9 cellular contexts compared by ENCODE assay signal in genomic region chr3:43503067-43503728, GRCh38.
DNase-seq lines count a peak whose midpoint lies in the region; ATAC-seq, FAIRE-seq and TF ChIP-seq lines count a peak whose summit lies in the region.
"Had no signal": no experiment of that assay in that cellular context is flagged by ENCODE, and none has a peak within 500 bp of the region (broad histone marks: within the 10 kb centered on the region; RNA-seq: fewer than 3 reads in every experiment).

No MANE protein-coding gene starts in this region.

- CTCF ChIA-PET in activated CD8-positive, alpha-beta T cell treated with anti-CD3 and anti-CD28 coated beads for 36 hours (lab: Charles Lee): interaction anchor here (0.6 to 4.0 kb wide), 32 partner anchors 8 to 541 kb away, joined by 3 to 28 read pairs (median 4); partner anchors contain the start of gene SNRK

- no peaks in the 10 kb centered on the region for H3K9me2 ChIP-seq in MM.1S (replicated peaks; ENCODE audit: insufficient read depth, low read length)

- FAIRE-seq in islet of Langerhans (lab: Jason Lieb, UNC) (peak; percentile 86), GM12892 (lab: Jason Lieb, UNC) (no peak)

- H3K27me3 ChIP-seq in MM.1S (replicated peaks; ENCODE audit: insufficient read depth, low read length): no peaks in the 10 kb centered on the region

- no peaks in the 10 kb centered on the region for H3K27me3 Mint-ChIP-seq in activated CD8-positive, alpha-beta T cell treated with anti-CD3 and anti-CD28 coated beads for 36 hours

- H2AFZ ChIP-seq in MM.1S (ENCODE audit: low read length): no peak overlapping the region

- peak; percentile 57 for TF ChIP-seq CTCF in MM.1S (IDR thresholded peaks at IDR 0.05; ENCODE audit: low read length)
- peak; percentile 62 for TF ChIP-seq CTCF in activated CD8-positive, alpha-beta T cell treated with anti-CD3 and anti-CD28 coated beads for 36 hours (IDR thresholded peaks at IDR 0.05)

- peaks cover 2% of the 10 kb centered on the region for H3K36me3 Mint-ChIP-seq in activated CD8-positive, alpha-beta T cell treated with anti-CD3 and anti-CD28 coated beads for 36 hours (ENCODE audit: low read depth)

- no peak overlapping the region for H3K4me2 ChIP-seq in MM.1S (ENCODE audit: low read depth, low read length)

- H3K9ac ChIP-seq in MM.1S (ENCODE audit: low read length): no peak overlapping the region

- no peaks in the 10 kb centered on the region for H3K4me1 ChIP-seq in MM.1S (ENCODE audit: low read length)

- H3K36me3 ChIP-seq in MM.1S (replicated peaks; ENCODE audit: insufficient read depth, low read length): no peaks in the 10 kb centered on the region

- no peaks in the 10 kb centered on the region for H3K79me2 ChIP-seq in MM.1S (ENCODE audit: low read length)

- no peak overlapping the region for H3K4me3 ChIP-seq in MM.1S (ENCODE audit: low read length)

- no peak overlapping the region for H3K4me3 Mint-ChIP-seq in activated CD8-positive, alpha-beta T cell treated with anti-CD3 and anti-CD28 coated beads for 36 hours

- no peaks in the 10 kb centered on the region for H3K9me3 ChIP-seq in MM.1S (replicated peaks; ENCODE audit: insufficient read depth, low read length)

- H4K20me1 ChIP-seq in MM.1S (ENCODE audit: insufficient read depth, low read length): no peaks in the 10 kb centered on the region

- POLR2A ChIA-PET in activated CD8-positive, alpha-beta T cell treated with anti-CD3 and anti-CD28 coated beads for 36 hours (lab: Charles Lee): interaction anchor here (0.8 to 1.8 kb wide), 3 partner anchors 21 to 340 kb away, joined by 3 to 5 read pairs (median 3); no protein-coding TSS in a partner anchor

- ATAC-seq in activated CD8-positive, alpha-beta T cell treated with anti-CD3 and anti-CD28 coated beads for 36 hours: peak; percentile 31
- ATAC-seq in HG03280 (IDR thresholded peaks at IDR 0.05; ENCODE audit: unreplicated experiment) (no peak), HG03565 (IDR thresholded peaks at IDR 0.05; ENCODE audit: unreplicated experiment) (no peak)

- peak overlapping the region; percentile 58 for H3K27ac Mint-ChIP-seq in activated CD8-positive, alpha-beta T cell treated with anti-CD3 and anti-CD28 coated beads for 36 hours

- DNase-seq in ELR (ENCODE audit: low read depth): peak; percentile 63
- peak; percentile 35 for DNase-seq in MM.1S
- no peak for DNase-seq in activated CD8-positive, alpha-beta T cell treated with anti-CD3 and anti-CD28 coated beads for 36 hours
- DNase-seq in activated CD4-positive, CD25-positive, alpha-beta regulatory T cell (lab: John Stamatoyannopoulos, UW): no peak
- DNase-seq in GM12892 (ENCODE audit: insufficient read length): no peak
- DNase-seq: right cardiac atrium had no signal

- no peaks in the 10 kb centered on the region for H3F3A ChIP-seq in MM.1S (ENCODE audit: insufficient read depth, low read length)

- peaks cover 64% of the 10 kb centered on the region for H3K4me1 Mint-ChIP-seq in activated CD8-positive, alpha-beta T cell treated with anti-CD3 and anti-CD28 coated beads for 36 hours (ENCODE audit: low read depth)

- H3K9me3 Mint-ChIP-seq in activated CD8-positive, alpha-beta T cell treated with anti-CD3 and anti-CD28 coated beads for 36 hours: no peaks in the 10 kb centered on the region

- H3K27ac ChIP-seq in MM.1S (ENCODE audit: low read length): no peak overlapping the region

- TF ChIP-seq POLR2A in GM12892 (IDR thresholded peaks at IDR 0.05; ENCODE audit: low read depth, low read length): no peak

- intact Hi-C loops in activated CD8-positive, alpha-beta T cell treated with anti-CD3 and anti-CD28 coated beads for 36 hours (cut with micrococcal nuclease): loop anchor here (5.0 to 10.0 kb wide), 4 partner anchors 118 to 346 kb away; no protein-coding TSS in a partner anchor

Comparison
In these comparisons a context has a peak if more than half of its experiments do, and no peak if none do; other contexts are left out.
1. DNase-seq: peak in ELR (single experiment) and MM.1S (single experiment); none in activated CD8-positive, alpha-beta T cell treated with anti-CD3 and anti-CD28 coated beads for 36 hours (single experiment), activated CD4-positive, CD25-positive, alpha-beta regulatory T cell (0 of 4) and GM12892 (single experiment).